ENCODE assay signal across 8 cellular contexts in genomic region chr15:44711089-44711355, GRCh38. TPM values are rescaled to one million over a fixed set of nuclear protein-coding genes. Genes with fewer than 3 reads are reported as not detected.
DNase-seq lines count a peak whose midpoint lies in the region; ATAC-seq, FAIRE-seq and TF ChIP-seq lines count a peak whose summit lies in the region.

Gene PATL2 (minus strand): TSS chr15:44711323. CDS start chr15:44676490, 34,833 bp downstream.

- peaks cover 25% of the 10 kb centered on the region for H3K27me3 Mint-ChIP-seq in activated naive CD8-positive, alpha-beta T cell treated with anti-CD3 and anti-CD28 coated beads for 36 hours

- H3K36me3 ChIP-seq in keratinocyte (ENCODE audit: control insufficient read depth in 2 of 2, extremely low read depth in 1 of 2, insufficient read depth in 2 of 2, low read length in 2 of 2): peaks cover 10 to 11% of the 10 kb centered on the region in 2 experiments
- peaks cover 9 to 14% (median 12%) of the 10 kb centered on the region in 5 donors for H3K36me3 ChIP-seq in subcutaneous abdominal adipose tissue (ENCODE audit: control insufficient read depth in 5 of 5, insufficient read depth in 5 of 5, low read length in 5 of 5)

- peaks cover 47% of the 10 kb centered on the region for H3K79me2 ChIP-seq in keratinocyte (ENCODE audit: control insufficient read depth, insufficient read depth, low read length)

- peak within 1 kb of the TSS; percentile 99 for H3K9ac ChIP-seq in keratinocyte (ENCODE audit: control insufficient read depth, extremely low read depth, insufficient read depth, low read length)
- peak within 1 kb of the TSS; percentile 96 to 100 (median 100) for H3K9ac ChIP-seq in subcutaneous abdominal adipose tissue (ENCODE audit: low read length in 5 of 5)

- ATAC-seq in HG02623 (IDR thresholded peaks at IDR 0.05; ENCODE audit: unreplicated experiment): no peak

- no peak for TF ChIP-seq CTCF in keratinocyte (optimal IDR thresholded peaks at IDR 0.05 in 1 of 3, IDR thresholded peaks at IDR 0.05 in 1 of 3, conservative IDR thresholded peaks at IDR 0.05 in 1 of 3; ENCODE audit: extremely low read depth in 1 of 3, insufficient read depth in 2 of 3, low read length in 3 of 3)

- DNase-seq in T-helper 1 cell (no peak), keratinocyte (ENCODE audit: low read depth, low spot score) (no peak), HuH-7.5 (ENCODE audit: low spot score) (no peak), activated gamma-delta T cell (lab: John Stamatoyannopoulos, UW) (no peak)
- no peak for DNase-seq in activated naive CD8-positive, alpha-beta T cell treated with anti-CD3 and anti-CD28 coated beads for 36 hours

- peak within 1 kb of the TSS; percentile 100 for H3K27ac Mint-ChIP-seq in activated naive CD8-positive, alpha-beta T cell treated with anti-CD3 and anti-CD28 coated beads for 36 hours

- peak within 1 kb of the TSS; percentile 91 for H2AFZ ChIP-seq in keratinocyte (ENCODE audit: control insufficient read depth, low read length)

- peak within 1 kb of the TSS; percentile 98 for H3K4me3 Mint-ChIP-seq in activated naive CD8-positive, alpha-beta T cell treated with anti-CD3 and anti-CD28 coated beads for 36 hours

- peak within 1 kb of the TSS; percentile 97 for H3K4me2 ChIP-seq in keratinocyte (ENCODE audit: control insufficient read depth, extremely low read depth, insufficient read depth, low read depth, low read length)

- H3K9me3 Mint-ChIP-seq in activated naive CD8-positive, alpha-beta T cell treated with anti-CD3 and anti-CD28 coated beads for 36 hours: peaks cover 6% of the 10 kb centered on the region

- H3K4me1 ChIP-seq in keratinocyte (ENCODE audit: control insufficient read depth, extremely low read depth, insufficient read depth, low read length): peaks cover 16% of the 10 kb centered on the region
- peaks cover 9 to 39% (median 23%) of the 10 kb centered on the region in 5 donors for H3K4me1 ChIP-seq in subcutaneous abdominal adipose tissue (ENCODE audit: control insufficient read depth in 5 of 5, insufficient read depth in 5 of 5, low read length in 5 of 5)

- intact Hi-C loops in T-helper 1 cell treated with Interleukin-12 subunit alpha and Interleukin-12 subunit beta and Interleukin-4 antibody, amounts not matched to agents 30 ng/mL and 1 ng/mL, for 36 hours (cut with micrococcal nuclease): loop anchor here (1.0 to 5.0 kb wide), 7 partner anchors 8 to 174 kb away; partner anchors contain the start of genes EIF3J and SPG11

- H3K9me3 ChIP-seq in keratinocyte (ENCODE audit: control insufficient read depth, low read depth, low read length) (no peaks in the 10 kb centered on the region), subcutaneous abdominal adipose tissue (ENCODE audit: control insufficient read depth in 5 of 5, low read length in 5 of 5) (no peaks in the 10 kb centered on the region)

- peak within 1 kb of the TSS; percentile 85 to 98 (median 95) for H3K4me3 ChIP-seq in keratinocyte (ENCODE audit: control insufficient read depth in 2 of 3, extremely low read depth in 1 of 3, insufficient read depth in 2 of 3, low read depth in 1 of 3, low read length in 3 of 3)
- peak within 1 kb of the TSS; percentile 96 to 99 (median 97) for H3K4me3 ChIP-seq in subcutaneous abdominal adipose tissue (ENCODE audit: low read depth in 1 of 5, low read length in 5 of 5)

- dilution Hi-C loops in keratinocyte (cut with MboI; ENCODE audit: extremely low pct_ligation_motif_present, low sequenced_read_pairs): no loop called here

- peak within 1 kb of the TSS; percentile 95 for H3K27ac ChIP-seq in keratinocyte (ENCODE audit: control insufficient read depth, insufficient read depth, low read length)
- peak within 1 kb of the TSS; percentile 100 for H3K27ac ChIP-seq in subcutaneous abdominal adipose tissue (ENCODE audit: low read depth, low read length)

- H3K4me1 Mint-ChIP-seq in activated naive CD8-positive, alpha-beta T cell treated with anti-CD3 and anti-CD28 coated beads for 36 hours: peaks cover 49% of the 10 kb centered on the region

- no peaks in the 10 kb centered on the region for H3K9me1 ChIP-seq in keratinocyte (ENCODE audit: control insufficient read depth, extremely low read depth, insufficient read depth, low read length)

- H4K20me1 ChIP-seq in keratinocyte (ENCODE audit: control insufficient read depth, extremely low read depth, insufficient read depth, low read length): peaks cover 4% of the 10 kb centered on the region

- no peaks in the 10 kb centered on the region for H3K27me3 ChIP-seq in keratinocyte (ENCODE audit: control insufficient read depth, extremely low read depth, insufficient read depth, low read length)
- no peaks in the 10 kb centered on the region for H3K27me3 ChIP-seq in subcutaneous abdominal adipose tissue (ENCODE audit: control insufficient read depth in 5 of 5, insufficient read depth in 4 of 5, low read length in 5 of 5)

- no peak for FAIRE-seq in keratinocyte (lab: Jason Lieb, UNC)

- peaks cover 77% of the 10 kb centered on the region for H3K36me3 Mint-ChIP-seq in activated naive CD8-positive, alpha-beta T cell treated with anti-CD3 and anti-CD28 coated beads for 36 hours

RNA-seq across cellular contexts. Expression of gene PATL2, which starts in this region (rescaled TPM):
- total RNA-seq in T-helper 1 cell treated with Interleukin-12 subunit alpha and Interleukin-12 subunit beta and Interleukin-4 antibody, amounts not matched to agents 30 ng/mL and 1 ng/mL, for 36 hours: 60.5 and 62.1 TPM in 2 replicates
- 1 to 10 TPM; 7.0 to 8.6 TPM for total RNA-seq in activated naive CD8-positive, alpha-beta T cell treated with anti-CD3 and anti-CD28 coated beads for 36 hours
- polyA plus RNA-seq in keratinocyte: 0.15 to 1.0 TPM (median 0.46 TPM) in 3 replicates
- 0.17 TPM for polyA plus RNA-seq in keratinocyte (2011; ENCODE audit: low read depth)
- 0.19 and 0.21 TPM in 2 replicates for polyA plus RNA-seq in keratinocyte (2011; cell fraction: cytosol; rRNA removed)
- 2.8 and 3.6 TPM in 2 replicates for polyA plus RNA-seq in keratinocyte (2011; cell fraction: nucleus; rRNA removed)
- 0.07 and 0.38 TPM in 2 replicates for polyA plus RNA-seq in keratinocyte (2012; ENCODE audit: low replicate concordance)
- polyA minus RNA-seq in keratinocyte: 0.26 to 0.54 TPM in 2 of 3 replicates, not detected in the other
- not detected for polyA minus RNA-seq in keratinocyte (2011; cell fraction: cytosol; rRNA and poly(A)+ RNA removed)
- polyA minus RNA-seq in keratinocyte (2011; cell fraction: nucleus; rRNA and poly(A)+ RNA removed): 0.74 and 1.1 TPM in 2 replicates
